Comparison of ENCODE assay signal across 20 cellular contexts in genomic region chr7:47500103-47500563, GRCh38.
A peak's percentile ranks its signal among the peaks of the same experiment; 100 is the strongest.
DNase-seq lines count a peak whose midpoint lies in the region; ATAC-seq, FAIRE-seq and TF ChIP-seq lines count a peak whose summit lies in the region.
"Had no signal": no experiment of that assay in that cellular context is flagged by ENCODE, and none has a peak within 500 bp of the region (broad histone marks: within the 10 kb centered on the region; RNA-seq: fewer than 3 reads in every experiment).

No MANE protein-coding gene starts in this region.

- H3K9ac ChIP-seq in HepG2 (ENCODE audit: insufficient read depth, low read depth, low read length): no peak overlapping the region

- H3K36me3 ChIP-seq in HepG2 (replicated peaks in 1 of 2; ENCODE audit: control insufficient read depth in 1 of 2, insufficient read depth in 2 of 2, low read length in 2 of 2) (peaks cover 19 to 47% of the 10 kb centered on the region in 2 experiments), sigmoid colon (no peaks in the 10 kb centered on the region)

- TF ChIP-seq POLR2A in HepG2 (IDR thresholded peaks at IDR 0.05; ENCODE audit: insufficient read depth in 1 of 2, low read depth in 2 of 2, low read length in 2 of 2) (peak in 1 of 2 experiments; percentile 21; a peak in 2 of 4 replicates), sigmoid colon (IDR thresholded peaks at IDR 0.05) (no peak)

- H3K36me3 Mint-ChIP-seq in Calu3 (ENCODE audit: insufficient read depth, unreplicated experiment): peaks cover 16% of the 10 kb centered on the region
- H3K36me3 Mint-ChIP-seq: naive thymus-derived CD4-positive, alpha-beta T cell had no signal

- FAIRE-seq in HepG2 (lab: Jason Lieb, UNC): peak; percentile 97

- no peak overlapping the region for H3K4me3 Mint-ChIP-seq in Calu3 (ENCODE audit: low read depth, unreplicated experiment)
- H3K4me3 Mint-ChIP-seq: activated CD4-positive, alpha-beta T cell treated with anti-CD3 and anti-CD28 coated beads, Interleukin-2, amount 10 ng/mL, durations not matched to agents 24 days and 14 days; activated T-cell treated with anti-CD3 and anti-CD28 coated beads, Interleukin-2, amount 50 U/mL, for 24 hours; naive thymus-derived CD4-positive, alpha-beta T cell had no signal

- POLR2A ChIA-PET in HepG2 (lab: Yijun Ruan, JAX): interaction anchor here (0.9 to 5.4 kb wide), 12 partner anchors 11 to 287 kb away, joined by 3 to 46 read pairs (median 6); no protein-coding TSS in a partner anchor

- peak; percentile 92 for ATAC-seq in HepG2
- no peak for ATAC-seq in GM19455 (IDR thresholded peaks at IDR 0.05; ENCODE audit: unreplicated experiment)
- ATAC-seq in GM21786 (IDR thresholded peaks at IDR 0.05; ENCODE audit: unreplicated experiment): no peak
- ATAC-seq: naive thymus-derived CD4-positive, alpha-beta T cell; stimulated activated naive CD8-positive, alpha-beta T cell treated with anti-CD3 and anti-CD28 coated beads, Interleukin-15, Interleukin-2, amounts not matched to agents 100 U/mL and 50 U/mL, for 24 hours had no signal

- no peaks in the 10 kb centered on the region for H3K27me3 Mint-ChIP-seq in Calu3 (ENCODE audit: unreplicated experiment)
- H3K27me3 Mint-ChIP-seq: activated CD4-positive, alpha-beta T cell treated with anti-CD3 and anti-CD28 coated beads, Interleukin-2, amount 10 ng/mL, durations not matched to agents 24 days and 14 days; activated T-cell treated with anti-CD3 and anti-CD28 coated beads, Interleukin-2, amount 50 U/mL, for 24 hours; naive thymus-derived CD4-positive, alpha-beta T cell had no signal

- H3K27ac Mint-ChIP-seq in Calu3 (ENCODE audit: unreplicated experiment): no peak overlapping the region
- H3K27ac Mint-ChIP-seq: activated CD4-positive, alpha-beta T cell treated with anti-CD3 and anti-CD28 coated beads, Interleukin-2, amount 10 ng/mL, durations not matched to agents 24 days and 14 days; activated T-cell treated with anti-CD3 and anti-CD28 coated beads, Interleukin-2, amount 50 U/mL, for 24 hours had no signal

- intact Hi-C loops in Calu3 (cut with micrococcal nuclease; ENCODE audit: unreplicated experiment) (no loop called here), HepG2 (cut with micrococcal nuclease; ENCODE audit: unreplicated experiment) (loop anchor here (1.0 to 2.0 kb wide), 2 partner anchors 39 to 71 kb away; no protein-coding TSS in a partner anchor), sigmoid colon (cut with DNase I) (no loop called here)

- TF ChIP-seq EP300 in HepG2 (IDR thresholded peaks at IDR 0.05; ENCODE audit: low read depth in 2 of 2, low read length in 2 of 2): peak in 1 of 2 experiments; percentile 74; a peak in 2 of 4 replicates
- no peak; the same call in 1 of the 2 replicates for TF ChIP-seq EP300 in HepG2 (CRISPR knock-in tag; IDR thresholded peaks at IDR 0.05; ENCODE audit: borderline replicate concordance)
- no peak for TF ChIP-seq EP300 in sigmoid colon (IDR thresholded peaks at IDR 0.05)

- DNase-seq in Calu3 (peak; percentile 69), HepG2 (ENCODE audit: low spot score) (peak; percentile 82), sigmoid colon (peak; percentile 66), KBM-7 (no peak), NCI-H226 (no peak)
- DNase-seq: activated CD4-positive, alpha-beta T cell treated with anti-CD3 and anti-CD28 coated beads, Interleukin-2, amount 10 ng/mL, durations not matched to agents 24 days and 14 days; activated T-cell treated with anti-CD3 and anti-CD28 coated beads, Interleukin-2, amount 50 U/mL, for 24 hours; DMS79; glutamatergic neuron; H7; islet precursor cell; naive thymus-derived CD4-positive, alpha-beta T cell; NCI-H1694; NCI-H524; RPMI8226; stimulated activated naive CD8-positive, alpha-beta T cell treated with anti-CD3 and anti-CD28 coated beads, Interleukin-15, Interleukin-2, amounts not matched to agents 100 U/mL and 50 U/mL, for 24 hours; T-helper 2 cell had no signal

- peak overlapping the region; percentile 63 for H3K27ac ChIP-seq in VCaP
- peak overlapping the region; percentile 18 for H3K27ac ChIP-seq in HepG2 (ENCODE audit: extremely low read length, insufficient read depth, low read length)
- H3K27ac ChIP-seq in sigmoid colon: peak overlapping the region in 3 of 4 donors; percentile 52 to 64 (median 53)

- H3K4me2 ChIP-seq in HepG2 (ENCODE audit: low read depth, low read length): peak overlapping the region; percentile 46

- no peaks in the 10 kb centered on the region for H3K9me3 Mint-ChIP-seq in Calu3 (ENCODE audit: low read depth, unreplicated experiment)
- H3K9me3 Mint-ChIP-seq: activated CD4-positive, alpha-beta T cell treated with anti-CD3 and anti-CD28 coated beads, Interleukin-2, amount 10 ng/mL, durations not matched to agents 24 days and 14 days; activated T-cell treated with anti-CD3 and anti-CD28 coated beads, Interleukin-2, amount 50 U/mL, for 24 hours; naive thymus-derived CD4-positive, alpha-beta T cell had no signal

- in situ Hi-C loops in HepG2 (cut with HindIII; ENCODE audit: extremely low pct_ligation_motif_present, low pct_unique_long_range_greater_than_20kb) (no loop called here), KBM-7 (cut with MboI; ENCODE audit: low pct_unique_long_range_greater_than_20kb, low sequenced_read_pairs) (no loop called here)

- CTCF ChIA-PET in Calu3 (lab: Charles Lee): interaction anchor here (1.2 to 1.8 kb wide), 5 partner anchors 18 to 71 kb away, joined by 4 to 7 read pairs (median 5); no protein-coding TSS in a partner anchor
- CTCF ChIA-PET in HepG2 (lab: Yijun Ruan, JAX; ENCODE audit: low intra/inter-chr PET ratio, low total read pairs): no interaction called here

- no peaks in the 10 kb centered on the region for H3K27me3 ChIP-seq in HepG2 (ENCODE audit: control insufficient read depth in 1 of 2, insufficient read depth in 2 of 2, low read length in 2 of 2)
- no peaks in the 10 kb centered on the region for H3K27me3 ChIP-seq in sigmoid colon

- TF ChIP-seq CTCF in Calu3 (IDR thresholded peaks at IDR 0.05; ENCODE audit: unreplicated experiment) (no peak), VCaP (conservative IDR thresholded peaks at IDR 0.05) (no peak), HepG2 (CRISPR knock-in tag; IDR thresholded peaks at IDR 0.05) (peak; percentile 22), sigmoid colon (IDR thresholded peaks at IDR 0.05) (no peak)

- under 1% methylated on average over 15 of the region's 15 CpGs for WGBS in HepG2 (ENCODE audit: low lambda C conversion rate)
- 18 to 50% methylated on average over 15 of the region's 15 CpGs for WGBS in sigmoid colon, 2 donors

- peaks cover 65% of the 10 kb centered on the region for H3K4me1 Mint-ChIP-seq in Calu3 (ENCODE audit: low read depth, unreplicated experiment)
- H3K4me1 Mint-ChIP-seq: activated CD4-positive, alpha-beta T cell treated with anti-CD3 and anti-CD28 coated beads, Interleukin-2, amount 10 ng/mL, durations not matched to agents 24 days and 14 days had no signal

- H3K4me3 ChIP-seq in HepG2 (replicated peaks in 1 of 3; ENCODE audit: insufficient read depth in 1 of 3, low read depth in 2 of 3, low read length in 3 of 3): no peak overlapping the region
- H3K4me3 ChIP-seq in sigmoid colon: no peak overlapping the region

- H3K4me1 ChIP-seq in HepG2 (ENCODE audit: insufficient read depth, low read length) (peaks cover 90% of the 10 kb centered on the region), sigmoid colon (peaks cover 0 to 84% (median 80%) of the 10 kb centered on the region in 4 donors)

- no peak overlapping the region for H2AFZ ChIP-seq in HepG2 (ENCODE audit: low read length)

- no peak for TF ChIP-seq RAD21 in HepG2 (CRISPR knock-in tag; IDR thresholded peaks at IDR 0.05)

- peaks cover 90% of the 10 kb centered on the region for H3K79me2 ChIP-seq in HepG2 (ENCODE audit: insufficient read depth, low read length)

- BruUV-seq in Calu3 (replicated peaks; lab: Mats Ljungman, UMichigan) (no TSS peak), HepG2 (replicated peaks; lab: Mats Ljungman, UMichigan) (no TSS peak)

- H3K9me3 ChIP-seq in HepG2 (ENCODE audit: low read length): no peaks in the 10 kb centered on the region
- no peaks in the 10 kb centered on the region for H3K9me3 ChIP-seq in sigmoid colon

- H4K20me1 ChIP-seq in HepG2 (ENCODE audit: insufficient read depth, low read length): peaks cover 72% of the 10 kb centered on the region

TF ChIP-seq in HepG2, 621 proteins besides CTCF, POLR2A, EP300 and RAD21 (continues in another document):
- TF ChIP-seq ZNF180 (CRISPR knock-in tag; IDR thresholded peaks at IDR 0.05; ENCODE audit: borderline replicate concordance, low read depth) (no peak), ZBTB21 (CRISPR knock-in tag; IDR thresholded peaks at IDR 0.05) (no peak), ZFP36L1 (CRISPR knock-in tag; IDR thresholded peaks at IDR 0.05) (peak; percentile 81; the same call in 1 of the 2 replicates), SOX6 (IDR thresholded peaks at IDR 0.05) (no peak), SOX6 (CRISPR knock-in tag; IDR thresholded peaks at IDR 0.05) (peak; percentile 90), ZNF296 (CRISPR knock-in tag; conservative IDR thresholded peaks at IDR 0.05) (no peak), TOPORS (CRISPR knock-in tag; IDR thresholded peaks at IDR 0.05) (no peak), FOXO1 (CRISPR knock-in tag; IDR thresholded peaks at IDR 0.05) (peak; percentile 78; the same call in 1 of the 2 replicates), ZFP41 (CRISPR knock-in tag; IDR thresholded peaks at IDR 0.05; ENCODE audit: borderline replicate concordance) (no peak), JARID2 (CRISPR knock-in tag; IDR thresholded peaks at IDR 0.05; ENCODE audit: insufficient replicate concordance) (no peak)
- TF ChIP-seq, protein P1, sequence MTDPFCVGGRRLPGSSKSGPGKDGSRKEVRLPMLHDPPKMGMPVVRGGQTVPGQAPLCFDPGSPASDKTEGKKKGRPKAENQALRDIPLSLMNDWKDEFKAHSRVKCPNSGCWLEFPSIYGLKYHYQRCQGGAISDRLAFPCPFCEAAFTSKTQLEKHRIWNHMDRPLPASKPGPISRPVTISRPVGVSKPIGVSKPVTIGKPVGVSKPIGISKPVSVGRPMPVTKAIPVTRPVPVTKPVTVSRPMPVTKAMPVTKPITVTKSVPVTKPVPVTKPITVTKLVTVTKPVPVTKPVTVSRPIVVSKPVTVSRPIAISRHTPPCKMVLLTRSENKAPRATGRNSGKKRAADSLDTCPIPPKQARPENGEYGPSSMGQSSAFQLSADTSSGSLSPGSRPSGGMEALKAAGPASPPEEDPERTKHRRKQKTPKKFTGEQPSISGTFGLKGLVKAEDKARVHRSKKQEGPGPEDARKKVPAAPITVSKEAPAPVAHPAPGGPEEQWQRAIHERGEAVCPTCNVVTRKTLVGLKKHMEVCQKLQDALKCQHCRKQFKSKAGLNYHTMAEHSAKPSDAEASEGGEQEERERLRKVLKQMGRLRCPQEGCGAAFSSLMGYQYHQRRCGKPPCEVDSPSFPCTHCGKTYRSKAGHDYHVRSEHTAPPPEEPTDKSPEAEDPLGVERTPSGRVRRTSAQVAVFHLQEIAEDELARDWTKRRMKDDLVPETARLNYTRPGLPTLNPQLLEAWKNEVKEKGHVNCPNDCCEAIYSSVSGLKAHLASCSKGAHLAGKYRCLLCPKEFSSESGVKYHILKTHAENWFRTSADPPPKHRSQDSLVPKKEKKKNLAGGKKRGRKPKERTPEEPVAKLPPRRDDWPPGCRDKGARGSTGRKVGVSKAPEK (CRISPR knock-in tag; IDR thresholded peaks at IDR 0.05; ENCODE audit: borderline replicate concordance): 0 out of 2 replicates have a peak, but pooled peaks have one; percentile 38

Comparison
In these comparisons a context has a peak if more than half of its experiments do, and no peak if none do; other contexts are left out.
1. DNase-seq: peak in Calu3 (single experiment), HepG2 (single experiment) and sigmoid colon (single experiment); none in KBM-7 (single experiment) and NCI-H226 (single experiment).
2. Peak in every context shown above with its lines, with median percentiles within 50 percentile points of each other: H3K27ac ChIP-seq.